21 cellular contexts compared by ENCODE assay signal in the genomic region with DNA sequence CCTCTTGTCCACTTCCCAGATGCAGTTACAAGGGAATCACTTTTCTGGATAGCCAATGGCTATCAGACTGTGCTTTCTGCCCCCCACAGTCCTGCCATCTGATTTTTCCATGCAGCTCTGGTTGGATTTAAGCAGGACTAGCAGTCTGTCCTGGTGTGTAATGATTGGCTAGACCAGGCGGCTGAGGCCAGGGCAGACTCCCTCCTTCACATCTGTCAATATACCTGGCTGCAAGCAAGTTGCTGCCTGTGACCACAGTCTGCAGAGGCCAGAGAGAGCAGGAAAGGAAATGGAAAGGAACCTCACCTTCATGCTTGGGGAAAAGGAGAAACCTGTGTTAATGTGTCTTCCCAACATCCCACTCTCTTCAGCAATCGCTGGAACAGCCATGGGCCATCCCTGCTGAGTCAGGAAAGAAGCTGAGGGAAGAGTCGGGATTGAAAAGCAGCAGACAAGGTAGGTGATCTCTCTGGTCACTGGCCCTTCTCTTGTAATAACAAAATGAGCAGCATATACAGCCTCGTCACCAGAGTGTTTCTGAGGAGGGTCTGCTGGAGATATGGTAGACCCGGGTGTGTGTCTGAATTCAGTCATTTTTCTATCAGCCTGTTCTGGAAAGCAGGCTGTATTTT. TPM values are rescaled to one million over a fixed set of nuclear protein-coding genes. Genes with fewer than 3 reads are reported as not detected.
DNase-seq lines count a peak whose midpoint lies in the region; ATAC-seq, FAIRE-seq and TF ChIP-seq lines count a peak whose summit lies in the region.
"Had no signal": no experiment of that assay in that cellular context is flagged by ENCODE, and none has a peak within 500 bp of the region (broad histone marks: within the 10 kb centered on the region; RNA-seq: fewer than 3 reads in every experiment).

No MANE protein-coding gene starts in this region.

- peaks cover 5% of the 10 kb centered on the region for H3K36me3 Mint-ChIP-seq in astrocyte (ENCODE audit: low read depth, unreplicated experiment)

- TF ChIP-seq CTCF in IMR-90 (conservative IDR thresholded peaks at IDR 0.05; ENCODE audit: low read depth, low read length) (no peak), astrocyte (IDR thresholded peaks at IDR 0.05; ENCODE audit: insufficient read depth, low read depth, low read length) (no peak), smooth muscle cell (IDR thresholded peaks at IDR 0.05; ENCODE audit: borderline replicate concordance, insufficient read depth, poor library complexity, severe bottlenecking) (no peak), uterus (IDR thresholded peaks at IDR 0.05) (no peak)

- peaks cover 2% of the 10 kb centered on the region for H3K27me3 ChIP-seq in IMR-90 (ENCODE audit: control insufficient read depth, insufficient read depth, low read length)
- H3K27me3 ChIP-seq in astrocyte (ENCODE audit: insufficient read depth, low read length) = no peaks in the 10 kb centered on the region
- H3K27me3 ChIP-seq in smooth muscle cell (ENCODE audit: low read depth) = no peaks in the 10 kb centered on the region
- H3K27me3 ChIP-seq in uterus = no peaks in the 10 kb centered on the region
- H3K27me3 ChIP-seq: BLaER1 treated with 17β-estradiol and CSF1 and Interleukin-3, amounts not matched to agents 10 nM and 100 nM had no signal

- intact Hi-C loops in IMR-90 (cut with micrococcal nuclease) = no loop called here
- intact Hi-C loops in uterus (cut with DNase I; ENCODE audit: low total_unique reads) = no loop called here

- H3K79me2 ChIP-seq in astrocyte (ENCODE audit: insufficient read depth, low read length) = no peaks in the 10 kb centered on the region
- H3K79me2 ChIP-seq in smooth muscle cell (ENCODE audit: low read depth) = no peaks in the 10 kb centered on the region

- POLR2A ChIA-PET in IMR-90 (lab: Charles Lee; ENCODE audit: unreplicated experiment) = no interaction called here

- H3K4me3 ChIP-seq in IMR-90 (ENCODE audit: insufficient read depth, low read depth, low read length) (no peak overlapping the region), astrocyte (ENCODE audit: insufficient read depth, low read depth, low read length) (no peak overlapping the region), smooth muscle cell (peak overlapping the region; percentile 35), uterus (no peak overlapping the region)
- H3K4me3 ChIP-seq: BLaER1 treated with 17β-estradiol and CSF1 and Interleukin-3, amounts not matched to agents 10 nM and 100 nM; coronary artery; psoas muscle had no signal

- H2AK5ac ChIP-seq in IMR-90 (ENCODE audit: low read depth, low read length) = peak overlapping the region; percentile 18; the same call in 1 of the 2 replicates

- H3K18ac ChIP-seq in IMR-90 (ENCODE audit: low read depth, low read length) = no peak overlapping the region

- no peak overlapping the region for H2AK9ac ChIP-seq in IMR-90 (replicated peaks; ENCODE audit: low read depth, low read length, poor library complexity)

- CTCF ChIA-PET in IMR-90 (lab: Yijun Ruan, JAX) = no interaction called here

- no peak overlapping the region for H2BK120ac ChIP-seq in IMR-90 (ENCODE audit: low read depth, low read length)

- no peak overlapping the region for H4K8ac ChIP-seq in IMR-90 (ENCODE audit: low read depth in 2 of 2, low read length in 2 of 2)

- H3K9me3 Mint-ChIP-seq in astrocyte (ENCODE audit: unreplicated experiment) = peaks cover 8% of the 10 kb centered on the region
- H3K9me3 Mint-ChIP-seq: activated CD8-positive, alpha-beta T cell treated with anti-CD3 and anti-CD28 coated beads for 36 hours; activated T-helper 17 cell treated with anti-CD3 and anti-CD28 coated beads, Interleukin-2, amount 50 U/mL, for 72 hours had no signal

- TF ChIP-seq POLR2A in IMR-90 (IDR thresholded peaks at IDR 0.05; ENCODE audit: low read depth, low read length) = no peak
- TF ChIP-seq POLR2A in uterus (IDR thresholded peaks at IDR 0.05) = no peak

- peaks cover 54% of the 10 kb centered on the region for H3K4me1 Mint-ChIP-seq in astrocyte (ENCODE audit: low read depth, unreplicated experiment)

- H3K14ac ChIP-seq in IMR-90 (replicated peaks; ENCODE audit: low read depth, low read length) = no peak overlapping the region

- H2BK20ac ChIP-seq in IMR-90 (ENCODE audit: low read depth, low read length) = no peak overlapping the region

- BruUV-seq in IMR-90 (replicated peaks; lab: Mats Ljungman, UMichigan) = no TSS peak

- H3K27ac ChIP-seq in IMR-90 (ENCODE audit: insufficient read depth, low read length) = no peak overlapping the region
- H3K27ac ChIP-seq in astrocyte (ENCODE audit: low read depth, low read length) = no peak overlapping the region
- H3K27ac ChIP-seq in smooth muscle cell (ENCODE audit: low read depth) = peak overlapping the region; percentile 35
- H3K27ac ChIP-seq in uterus = no peak overlapping the region
- H3K27ac ChIP-seq: BLaER1 treated with 17β-estradiol and CSF1 and Interleukin-3, amounts not matched to agents 10 nM and 100 nM; coronary artery; psoas muscle had no signal

- H3K36me3 ChIP-seq in IMR-90 (ENCODE audit: control insufficient read depth, insufficient read depth, low read length) (no peaks in the 10 kb centered on the region), astrocyte (ENCODE audit: insufficient read depth, low read length) (no peaks in the 10 kb centered on the region), smooth muscle cell (ENCODE audit: low read depth) (no peaks in the 10 kb centered on the region), uterus (no peaks in the 10 kb centered on the region)
- H3K36me3 ChIP-seq: BLaER1 treated with 17β-estradiol and CSF1 and Interleukin-3, amounts not matched to agents 10 nM and 100 nM had no signal

- no peak for FAIRE-seq in astrocyte (lab: Jason Lieb, UNC)
- FAIRE-seq: GM12891, urothelium cell line had no signal

- peak overlapping the region; percentile 35 for H3K27ac Mint-ChIP-seq in astrocyte (ENCODE audit: unreplicated experiment)
- H3K27ac Mint-ChIP-seq: activated CD8-positive, alpha-beta T cell treated with anti-CD3 and anti-CD28 coated beads for 36 hours; activated T-helper 17 cell treated with anti-CD3 and anti-CD28 coated beads, Interleukin-2, amount 50 U/mL, for 72 hours had no signal

- no peak overlapping the region for H2AFZ ChIP-seq in IMR-90 (replicated peaks; ENCODE audit: low read length, poor library complexity)
- H2AFZ ChIP-seq in astrocyte (ENCODE audit: low read depth, low read length) = no peak overlapping the region
- H2AFZ ChIP-seq in smooth muscle cell (ENCODE audit: low read depth) = no peak overlapping the region

- dilution Hi-C loops in IMR-90 (cut with HindIII; ENCODE audit: low sequenced_read_pairs, unreplicated experiment) = no loop called here

- H3K4me3 Mint-ChIP-seq in astrocyte (ENCODE audit: unreplicated experiment) = peak overlapping the region; percentile 29
- H3K4me3 Mint-ChIP-seq: activated CD8-positive, alpha-beta T cell treated with anti-CD3 and anti-CD28 coated beads for 36 hours; activated T-helper 17 cell treated with anti-CD3 and anti-CD28 coated beads, Interleukin-2, amount 50 U/mL, for 72 hours had no signal

- in situ Hi-C loops in IMR-90 (cut with MboI; ENCODE audit: low sequenced_read_pairs) = no loop called here

- H3K4me2 ChIP-seq in IMR-90 (ENCODE audit: low read depth, low read length) (no peak overlapping the region), astrocyte (ENCODE audit: low read length) (no peak overlapping the region), smooth muscle cell (peak overlapping the region; percentile 4)
- H3K4me2 ChIP-seq: BLaER1 treated with 17β-estradiol and CSF1 and Interleukin-3, amounts not matched to agents 10 nM and 100 nM had no signal

- H3K9me3 ChIP-seq in IMR-90 (ENCODE audit: control insufficient read depth, insufficient read depth, low read length) (no peaks in the 10 kb centered on the region), astrocyte (ENCODE audit: insufficient read depth, low read depth, low read length) (no peaks in the 10 kb centered on the region), smooth muscle cell (replicated peaks; ENCODE audit: low read depth) (no peaks in the 10 kb centered on the region), uterus (no peaks in the 10 kb centered on the region)
- H3K9me3 ChIP-seq: psoas muscle had no signal

- no peaks in the 10 kb centered on the region for H3K79me1 ChIP-seq in IMR-90 (ENCODE audit: low read depth in 1 of 2, low read length in 2 of 2)

- no peak overlapping the region for H3K4ac ChIP-seq in IMR-90 (ENCODE audit: low read depth, low read length)

- H3K4me1 ChIP-seq in IMR-90 (ENCODE audit: control insufficient read depth, insufficient read depth, low read length) (peaks cover 11% of the 10 kb centered on the region), astrocyte (ENCODE audit: insufficient read depth, low read length) (peaks cover 41% of the 10 kb centered on the region), smooth muscle cell (ENCODE audit: low read depth) (no peaks in the 10 kb centered on the region), uterus (no peaks in the 10 kb centered on the region)
- H3K4me1 ChIP-seq: psoas muscle had no signal

- ATAC-seq in IMR-90 (ENCODE audit: low read depth) = no peak
- ATAC-seq in HG02852 (IDR thresholded peaks at IDR 0.05; ENCODE audit: unreplicated experiment) = no peak
- ATAC-seq: activated CD8-positive, alpha-beta T cell treated with anti-CD3 and anti-CD28 coated beads for 36 hours; activated T-helper 17 cell treated with anti-CD3 and anti-CD28 coated beads, Interleukin-2, amount 50 U/mL, for 72 hours; psoas muscle had no signal

- no peaks in the 10 kb centered on the region for H3K9me1 ChIP-seq in IMR-90 (ENCODE audit: insufficient read depth, low read length)

- DNase-seq in IMR-90 (no peak), astrocyte (ENCODE audit: low read depth) (no peak), left kidney (ENCODE audit: low read depth, low spot score) (peak; percentile 57), smooth muscle cell (lab: John Stamatoyannopoulos, UW; ENCODE audit: unreplicated experiment) (no peak), SK-N-DZ (ENCODE audit: low spot score) (no peak), T-helper 2 cell (no peak), uterus (no peak)
- DNase-seq: activated CD8-positive, alpha-beta T cell treated with anti-CD3 and anti-CD28 coated beads for 36 hours; MV-4-11; NCI-H345; psoas muscle; RPMI8226; stimulated activated CD4-positive, alpha-beta T cell treated with anti-CD3 and anti-CD28 coated beads, Interleukin-1b, Interleukin-23, amount 100 ng/mL, for 48 hours; stimulated activated CD8-positive, alpha-beta memory T cell treated with anti-CD3 and anti-CD28 coated beads, Interleukin-4, amount 100 ng/mL, for 48 hours; T1000 had no signal

- H3K27me3 Mint-ChIP-seq in astrocyte (ENCODE audit: low read depth, unreplicated experiment) = no peaks in the 10 kb centered on the region
- H3K27me3 Mint-ChIP-seq: activated CD8-positive, alpha-beta T cell treated with anti-CD3 and anti-CD28 coated beads for 36 hours; activated T-helper 17 cell treated with anti-CD3 and anti-CD28 coated beads, Interleukin-2, amount 50 U/mL, for 72 hours had no signal

- no peak for TF ChIP-seq RAD21 in IMR-90 (IDR thresholded peaks at IDR 0.05; ENCODE audit: low read length)

- H3K9ac ChIP-seq in IMR-90 (ENCODE audit: low read depth, low read length) (no peak overlapping the region), astrocyte (ENCODE audit: low read length) (no peak overlapping the region), smooth muscle cell (ENCODE audit: low read depth) (no peak overlapping the region)
- H3K9ac ChIP-seq: BLaER1 treated with 17β-estradiol and CSF1 and Interleukin-3, amounts not matched to agents 10 nM and 100 nM had no signal

- H3K23ac ChIP-seq in IMR-90 (ENCODE audit: low read depth, low read length) = no peak overlapping the region

- H4K5ac ChIP-seq in IMR-90 (ENCODE audit: low read depth, low read length) = no peak overlapping the region

- 0 out of 3 replicates have a peak overlapping the region, but pooled peaks have one; percentile 23 for H2BK15ac ChIP-seq in IMR-90 (ENCODE audit: low read depth, low read length)

- H3F3A ChIP-seq in smooth muscle cell (ENCODE audit: low read depth) = peaks cover 7% of the 10 kb centered on the region

- WGBS in IMR-90 (ENCODE audit: extremely low coverage in 2 of 2, insufficient read length in 1 of 2), 2 experiments = no CpG with 5 or more reads among the region's 5 CpGs
- WGBS in smooth muscle cell (ENCODE audit: low lambda C conversion rate) = 87% methylated on average over 5 of the region's 5 CpGs

- H4K20me1 ChIP-seq in IMR-90 (ENCODE audit: insufficient read depth, low read length) = no peaks in the 10 kb centered on the region
- H4K20me1 ChIP-seq in astrocyte (ENCODE audit: insufficient read depth, low read length) = no peaks in the 10 kb centered on the region
- H4K20me1 ChIP-seq in smooth muscle cell (ENCODE audit: low read depth) = no peaks in the 10 kb centered on the region
- H4K20me1 ChIP-seq: BLaER1 treated with 17β-estradiol and CSF1 and Interleukin-3, amounts not matched to agents 10 nM and 100 nM had no signal

- no peak overlapping the region for H3K56ac ChIP-seq in IMR-90 (ENCODE audit: extremely low read depth, insufficient read depth, low read length)

- no peak overlapping the region for H4K91ac ChIP-seq in IMR-90 (ENCODE audit: insufficient read depth, low read depth, low read length)

- no peak overlapping the region for H2BK5ac ChIP-seq in IMR-90 (ENCODE audit: low read depth, low read length, poor library complexity, severe bottlenecking)

RNA-seq across cellular contexts. Expression of a gene that starts 57.9 kb away (rescaled TPM):
- total RNA-seq in IMR-90 (2012; rRNA removed) (2.2 and 2.5 TPM in 2 replicates), astrocyte (9.3 and 11.4 TPM in 2 replicates), smooth muscle cell (5.1 and 10.9 TPM in 2 replicates), uterus (1 to 10 TPM in 2 of 4 donors, under 1 TPM in 2; under 0.01 to 1.0 (median 0.65) TPM)
- polyA plus RNA-seq in IMR-90 (2012; rRNA removed) (0.55 and 0.57 TPM in 2 replicates), smooth muscle cell (1.1 and 4.3 TPM in 2 replicates)
- 0.20 and 0.37 TPM in 2 replicates for polyA plus RNA-seq in IMR-90 (2012; cell fraction: cytosol; rRNA removed)
- polyA plus RNA-seq in IMR-90 (2012; cell fraction: nucleus; rRNA removed; ENCODE audit: low replicate concordance) = 0.74 and 1.9 TPM in 2 replicates
- 2.5 and 2.9 TPM in 2 replicates for polyA plus RNA-seq in SK-N-DZ (2014; cell fraction: cytosol; rRNA removed)
- 2.7 and 4.4 TPM in 2 replicates for polyA plus RNA-seq in SK-N-DZ (2014; cell fraction: nucleus; rRNA removed)
